In the genomic region with DNA sequence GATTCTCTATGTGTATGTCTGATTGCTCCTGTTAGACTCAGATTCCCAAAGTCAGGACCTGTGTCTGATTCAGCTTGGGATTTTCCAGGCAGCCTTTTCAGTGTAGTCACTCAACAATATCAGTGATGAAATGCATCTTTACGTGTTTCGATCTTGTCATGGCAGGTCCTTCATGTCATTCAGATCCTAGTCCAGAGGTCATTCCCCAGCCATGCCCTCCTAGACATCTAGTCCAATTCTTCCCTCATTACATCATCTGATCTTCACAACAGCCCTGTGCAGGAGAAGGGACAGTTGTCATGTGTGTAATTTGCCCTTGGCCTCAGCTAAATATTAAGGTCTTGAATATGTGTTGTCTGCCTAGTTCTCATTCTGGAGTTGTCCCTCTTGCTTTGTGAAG, we compare ENCODE assay signal across 20 cellular contexts.
DNase-seq lines count a peak whose midpoint lies in the region; ATAC-seq, FAIRE-seq and TF ChIP-seq lines count a peak whose summit lies in the region.
"Had no signal": no experiment of that assay in that cellular context is flagged by ENCODE, and none has a peak within 500 bp of the region (broad histone marks: within the 10 kb centered on the region; RNA-seq: fewer than 3 reads in every experiment).

No MANE protein-coding gene starts in this region.

- intact Hi-C loops in esophagus squamous epithelium (cut with DNase I), result no loop called here
- intact Hi-C loops in HepG2 (cut with micrococcal nuclease; ENCODE audit: unreplicated experiment), result loop anchor here (1.0 kb wide), 1 partner anchor 73 kb away; no protein-coding TSS in a partner anchor
- intact Hi-C loops in transverse colon (cut with DNase I; ENCODE audit: low total_unique reads), result loop anchor here (5.0 kb wide), 2 partner anchors 360 to 545 kb away; no protein-coding TSS in a partner anchor
- intact Hi-C loops in MCF 10A (cut with micrococcal nuclease), result no loop called here

- BruUV-seq in HepG2 (replicated peaks; lab: Mats Ljungman, UMichigan), result no TSS peak
- BruUV-seq in MCF 10A (replicated peaks; lab: Mats Ljungman, UMichigan), result no TSS peak

- peaks cover 45% of the 10 kb centered on the region for H3K27me3 Mint-ChIP-seq in T-helper 17 cell
- no peaks in the 10 kb centered on the region for H3K27me3 Mint-ChIP-seq in MCF 10A (ENCODE audit: insufficient read depth, unreplicated experiment)

- POLR2A ChIA-PET in HEK293 (lab: Yijun Ruan, JAX), result no interaction called here
- POLR2A ChIA-PET in HepG2 (lab: Yijun Ruan, JAX), result no interaction called here
- POLR2A ChIA-PET in MCF 10A (lab: Yijun Ruan, JAX), result interaction anchor here (1.0 kb wide), 1 partner anchor 644 kb away, joined by 3 read pairs; no protein-coding TSS in a partner anchor

- no peaks in the 10 kb centered on the region for H3K9me3 Mint-ChIP-seq in MCF 10A (ENCODE audit: unreplicated experiment)
- H3K9me3 Mint-ChIP-seq: CD8-positive, alpha-beta T cell; GM23338; HFFc6 had no signal

- TF ChIP-seq CTCF in HEK293 (tag by site-specific recombination; IDR thresholded peaks at IDR 0.05), result no peak
- TF ChIP-seq CTCF in bronchial epithelial cell (IDR thresholded peaks at IDR 0.05; ENCODE audit: insufficient read depth, low read length, severe bottlenecking), result no peak
- no peak for TF ChIP-seq CTCF in esophagus squamous epithelium (IDR thresholded peaks at IDR 0.05)
- TF ChIP-seq CTCF in HepG2 (CRISPR knock-in tag; IDR thresholded peaks at IDR 0.05), result no peak
- TF ChIP-seq CTCF in transverse colon (IDR thresholded peaks at IDR 0.05), result no peak
- TF ChIP-seq CTCF in MCF 10A (IDR thresholded peaks at IDR 0.05; ENCODE audit: unreplicated experiment), result no peak

- CTCF ChIA-PET in HEK293 (lab: Yijun Ruan, JAX), result interaction anchor here (1.7 kb wide), 1 partner anchor 87 kb away, joined by 5 read pairs; no protein-coding TSS in a partner anchor
- CTCF ChIA-PET in HepG2 (lab: Yijun Ruan, JAX; ENCODE audit: low intra/inter-chr PET ratio, low total read pairs), result no interaction called here
- CTCF ChIA-PET in MCF 10A (lab: Yijun Ruan, JAX), result interaction anchor here (0.6 to 1.9 kb wide), 5 partner anchors 72 to 125 kb away, joined by 3 to 5 read pairs (median 4); no protein-coding TSS in a partner anchor

- FAIRE-seq in bronchial epithelial cell (lab: Jason Lieb, UNC), result no peak
- no peak for FAIRE-seq in HepG2 (lab: Jason Lieb, UNC)
- FAIRE-seq: D721Med, G401.6, GM12892, GM18507, H54 had no signal

- H3K36me3 ChIP-seq in HEK293 (ENCODE audit: control insufficient read depth in 2 of 2, insufficient read depth in 1 of 2, low read length in 2 of 2), result no peaks in the 10 kb centered on the region
- H3K36me3 ChIP-seq in bronchial epithelial cell (ENCODE audit: control insufficient read depth, insufficient read depth, low read length), result no peaks in the 10 kb centered on the region
- peaks cover 0 to 17% (median 0%) of the 10 kb centered on the region in 3 donors for H3K36me3 ChIP-seq in esophagus squamous epithelium
- H3K36me3 ChIP-seq in HepG2 (replicated peaks in 1 of 2; ENCODE audit: control insufficient read depth in 1 of 2, insufficient read depth in 2 of 2, low read length in 2 of 2), result no peaks in the 10 kb centered on the region
- H3K36me3 ChIP-seq in transverse colon, result no peaks in the 10 kb centered on the region
- H3K36me3 ChIP-seq: BLaER1 treated with 17β-estradiol and CSF1 and Interleukin-3, amounts not matched to agents 10 nM and 100 nM had no signal

- no peak for TF ChIP-seq POLR2A in esophagus squamous epithelium (IDR thresholded peaks at IDR 0.05)
- no peak for TF ChIP-seq POLR2A in HepG2 (IDR thresholded peaks at IDR 0.05; ENCODE audit: insufficient read depth in 1 of 2, low read depth in 2 of 2, low read length in 2 of 2)
- no peak for TF ChIP-seq POLR2A in transverse colon (IDR thresholded peaks at IDR 0.05)

- in situ Hi-C loops in HepG2 (cut with HindIII; ENCODE audit: extremely low pct_ligation_motif_present, low pct_unique_long_range_greater_than_20kb), result no loop called here
- in situ Hi-C loops in transverse colon (cut with MboI; ENCODE audit: low pct_ligation_motif_present in 1 of 4, low pct_unique_long_range_greater_than_20kb in 1 of 4, low sequenced_read_pairs in 3 of 4), result no loop called here

- H3K4me3 ChIP-seq in HEK293 (ENCODE audit: low read depth, low read length) (no peak overlapping the region), bronchial epithelial cell (ENCODE audit: low read depth, low read length) (no peak overlapping the region), esophagus squamous epithelium (no peak overlapping the region), HepG2 (replicated peaks in 1 of 3; ENCODE audit: insufficient read depth in 1 of 3, low read depth in 2 of 3, low read length in 3 of 3) (no peak overlapping the region), transverse colon (no peak overlapping the region)
- H3K4me3 ChIP-seq: BLaER1 treated with 17β-estradiol and CSF1 and Interleukin-3, amounts not matched to agents 10 nM and 100 nM; GM23338 had no signal

- no peak for TF ChIP-seq RAD21 in HepG2 (CRISPR knock-in tag; IDR thresholded peaks at IDR 0.05)

- DNase-seq in bronchial epithelial cell (ENCODE audit: low read depth), result peak; percentile 49
- DNase-seq in esophagus squamous epithelium (lab: John Stamatoyannopoulos, UW), result no peak
- DNase-seq in HepG2 (ENCODE audit: low spot score), result peak; percentile 42
- no peak for DNase-seq in transverse colon
- DNase-seq in cerebellar cortex (ENCODE audit: low spot score), result no peak
- DNase-seq in T-helper 17 cell, result no peak
- DNase-seq in MCF 10A (ENCODE audit: unreplicated experiment), result no peak
- DNase-seq: CD8-positive, alpha-beta T cell; HCEC 1CT; HFFc6 had no signal

- no peak overlapping the region for H3K4me3 Mint-ChIP-seq in T-helper 17 cell
- no peak overlapping the region for H3K4me3 Mint-ChIP-seq in MCF 10A (ENCODE audit: unreplicated experiment)
- H3K4me3 Mint-ChIP-seq: B cell; CD8-positive, alpha-beta T cell; GM23338; HFFc6 had no signal

- ATAC-seq in HepG2 (no peak), T-helper 17 cell (no peak)
- ATAC-seq: CD8-positive, alpha-beta T cell; GM23338 had no signal

- WGBS in esophagus squamous epithelium, 2 donors, result 65 to 92% methylated on average over 2 of the region's 2 CpGs
- 17% methylated on average over 2 of the region's 2 CpGs for WGBS in HepG2 (ENCODE audit: low lambda C conversion rate)
- 95 to 100% methylated on average over 2 of the region's 2 CpGs for WGBS in transverse colon (ENCODE audit: low coverage in 1 of 2), 2 donors

- H3K79me2 ChIP-seq in HepG2 (ENCODE audit: insufficient read depth, low read length), result no peaks in the 10 kb centered on the region

- H3K27ac ChIP-seq in HEK293 (ENCODE audit: extremely low read depth, low read depth, low read length) (no peak overlapping the region), esophagus squamous epithelium (peak overlapping the region in 3 of 4 donors; percentile 16 to 61 (median 35)), HepG2 (ENCODE audit: extremely low read length, insufficient read depth, low read length) (peak overlapping the region; percentile 8), transverse colon (no peak overlapping the region)
- H3K27ac ChIP-seq: BLaER1 treated with 17β-estradiol and CSF1 and Interleukin-3, amounts not matched to agents 10 nM and 100 nM; HL-60 had no signal

- H3K27ac Mint-ChIP-seq in T-helper 17 cell (no peak overlapping the region), MCF 10A (ENCODE audit: low read depth, unreplicated experiment) (no peak overlapping the region)
- H3K27ac Mint-ChIP-seq: B cell; CD8-positive, alpha-beta T cell; GM23338; HFFc6 had no signal

- H3K9ac ChIP-seq in HepG2 (ENCODE audit: insufficient read depth, low read depth, low read length), result no peak overlapping the region
- H3K9ac ChIP-seq: BLaER1 treated with 17β-estradiol and CSF1 and Interleukin-3, amounts not matched to agents 10 nM and 100 nM had no signal

- H3K4me1 Mint-ChIP-seq in T-helper 17 cell, result no peaks in the 10 kb centered on the region
- peaks cover 5% of the 10 kb centered on the region for H3K4me1 Mint-ChIP-seq in MCF 10A (ENCODE audit: insufficient read depth, unreplicated experiment)
- H3K4me1 Mint-ChIP-seq: B cell had no signal

- H3K36me3 Mint-ChIP-seq in T-helper 17 cell (ENCODE audit: low read depth), result no peaks in the 10 kb centered on the region
- H3K36me3 Mint-ChIP-seq in MCF 10A (ENCODE audit: insufficient read depth, unreplicated experiment), result no peaks in the 10 kb centered on the region
- H3K36me3 Mint-ChIP-seq: CD8-positive, alpha-beta T cell had no signal

- TF ChIP-seq EP300 in HepG2 (IDR thresholded peaks at IDR 0.05; ENCODE audit: low read depth in 2 of 2, low read length in 2 of 2) (no peak; a peak in 1 of 4 replicates), HepG2 (CRISPR knock-in tag; IDR thresholded peaks at IDR 0.05; ENCODE audit: borderline replicate concordance) (no peak), transverse colon (IDR thresholded peaks at IDR 0.05; ENCODE audit: low read depth) (no peak)

- H3K27me3 ChIP-seq in bronchial epithelial cell (ENCODE audit: control insufficient read depth, insufficient read depth, low read length), result no peaks in the 10 kb centered on the region
- H3K27me3 ChIP-seq in esophagus squamous epithelium, result no peaks in the 10 kb centered on the region
- H3K27me3 ChIP-seq in HepG2 (ENCODE audit: control insufficient read depth in 1 of 2, insufficient read depth in 2 of 2, low read length in 2 of 2), result no peaks in the 10 kb centered on the region
- H3K27me3 ChIP-seq in transverse colon, result no peaks in the 10 kb centered on the region
- H3K27me3 ChIP-seq: BLaER1 treated with 17β-estradiol and CSF1 and Interleukin-3, amounts not matched to agents 10 nM and 100 nM had no signal

- no peaks in the 10 kb centered on the region for H3K4me1 ChIP-seq in HEK293 (ENCODE audit: control insufficient read depth, insufficient read depth, low read length)
- H3K4me1 ChIP-seq in esophagus squamous epithelium, result peaks cover 0 to 98% (median 35%) of the 10 kb centered on the region in 3 donors
- peaks cover 100% of the 10 kb centered on the region for H3K4me1 ChIP-seq in HepG2 (ENCODE audit: insufficient read depth, low read length)
- H3K4me1 ChIP-seq in transverse colon, result peaks cover 0 to 5% (median 2%) of the 10 kb centered on the region in 4 donors
- H3K4me1 ChIP-seq: BLaER1 treated with 17β-estradiol and CSF1 and Interleukin-3, amounts not matched to agents 10 nM and 100 nM had no signal

- H2AFZ ChIP-seq in HepG2 (ENCODE audit: low read length), result no peak overlapping the region
- H2AFZ ChIP-seq: GM23338 had no signal

- H3K9me3 ChIP-seq in HEK293 (ENCODE audit: control insufficient read depth, insufficient read depth, low read depth, low read length), result no peaks in the 10 kb centered on the region
- H3K9me3 ChIP-seq in esophagus squamous epithelium, result no peaks in the 10 kb centered on the region
- H3K9me3 ChIP-seq in HepG2 (ENCODE audit: low read length), result no peaks in the 10 kb centered on the region
- H3K9me3 ChIP-seq in transverse colon, result no peaks in the 10 kb centered on the region
- no peaks in the 10 kb centered on the region for H3K9me3 ChIP-seq in T-helper 17 cell (ENCODE audit: control insufficient read depth, low read length, poor library complexity, severe bottlenecking)
- H3K9me3 ChIP-seq: BLaER1 treated with 17β-estradiol and CSF1 and Interleukin-3, amounts not matched to agents 10 nM and 100 nM had no signal

- H4K20me1 ChIP-seq in HepG2 (ENCODE audit: insufficient read depth, low read length), result no peaks in the 10 kb centered on the region
- H4K20me1 ChIP-seq: BLaER1 treated with 17β-estradiol and CSF1 and Interleukin-3, amounts not matched to agents 10 nM and 100 nM had no signal

- H3K4me2 ChIP-seq in HepG2 (ENCODE audit: low read depth, low read length), result peak overlapping the region; percentile 36
- H3K4me2 ChIP-seq: BLaER1 treated with 17β-estradiol and CSF1 and Interleukin-3, amounts not matched to agents 10 nM and 100 nM; GM23338 had no signal

Comparison
In these comparisons a context has a peak if more than half of its experiments do, and no peak if none do; other contexts are left out.
1. H3K27ac ChIP-seq: peak in esophagus squamous epithelium (3 of 4) and HepG2 (single experiment); none in HEK293 (single experiment) and transverse colon (0 of 4).
2. DNase-seq: peak in bronchial epithelial cell (single experiment) and HepG2 (single experiment); none in esophagus squamous epithelium (single experiment), transverse colon (single experiment), cerebellar cortex (single experiment), T-helper 17 cell (0 of 3) and MCF 10A (single experiment).
3. intact Hi-C loops: an anchor here in HepG2 (1.0 kb wide) and transverse colon (5.0 kb wide); none called in esophagus squamous epithelium and MCF 10A.
4. Of the 63 proteins assayed by ChIP-seq in both HepG2 and HEK293: peak only in HepG2: none; only in HEK293: ATF2; in both: none; in neither: 62.